ENCODE assay signal across 8 cellular contexts in genomic region chr22:45240810-45241631, GRCh38. TPM values are rescaled to one million over a fixed set of nuclear protein-coding genes. Genes with fewer than 3 reads are reported as not detected.
DNase-seq lines count a peak whose midpoint lies in the region; ATAC-seq, FAIRE-seq and TF ChIP-seq lines count a peak whose summit lies in the region.

TSS of gene KIAA0930 (minus strand) at chr22:45240894. CDS start at chr22:45240703, 191 bp downstream.

- peak within 1 kb of the TSS; percentile 64 for H3K4me3 ChIP-seq in NT2/D1 (ENCODE audit: insufficient read length, low read depth)

- H3K4me1 ChIP-seq in NT2/D1 (ENCODE audit: insufficient read depth, insufficient read length): peaks cover 18% of the 10 kb centered on the region

- peak within 1 kb of the TSS; percentile 93 for H3K4me3 Mint-ChIP-seq in endothelial cell (ENCODE audit: unreplicated experiment)
- peak within 1 kb of the TSS; percentile 83 for H3K4me3 Mint-ChIP-seq in mesothelial cell of epicardium

- H3K9ac ChIP-seq in NT2/D1 (ENCODE audit: insufficient read length, low read depth): peak within 1 kb of the TSS; percentile 74

- H3K9me3 Mint-ChIP-seq in endothelial cell (ENCODE audit: unreplicated experiment): no peaks in the 10 kb centered on the region
- H3K9me3 Mint-ChIP-seq in mesothelial cell of epicardium: no peaks in the 10 kb centered on the region

- TF ChIP-seq CTCF in D721Med (IDR thresholded peaks at IDR 0.05; ENCODE audit: insufficient read depth, missing control alignments) (no peak), endothelial cell (IDR thresholded peaks at IDR 0.05; ENCODE audit: unreplicated experiment) (no peak), mesothelial cell of epicardium (IDR thresholded peaks at IDR 0.05; ENCODE audit: unreplicated experiment) (no peak)

- ATAC-seq in HG02623 (IDR thresholded peaks at IDR 0.05; ENCODE audit: unreplicated experiment): peak; percentile 38
- no peak for ATAC-seq in HG03108 (IDR thresholded peaks at IDR 0.05; ENCODE audit: unreplicated experiment)

- H3K4me1 Mint-ChIP-seq in endothelial cell (ENCODE audit: unreplicated experiment) (peaks cover 4% of the 10 kb centered on the region), mesothelial cell of epicardium (peaks cover 19% of the 10 kb centered on the region)

- H3K36me3 Mint-ChIP-seq in endothelial cell (ENCODE audit: low read depth, unreplicated experiment): no peaks in the 10 kb centered on the region
- H3K36me3 Mint-ChIP-seq in mesothelial cell of epicardium: no peaks in the 10 kb centered on the region

- H3K36me3 ChIP-seq in NT2/D1 (ENCODE audit: insufficient read depth, insufficient read length, low read length): peaks cover 26% of the 10 kb centered on the region

- H3K27me3 ChIP-seq in NT2/D1 (ENCODE audit: insufficient read depth, insufficient read length): peaks cover 13% of the 10 kb centered on the region

- DNase-seq in D721Med (ENCODE audit: insufficient read length, low spot score): peak; percentile 58
- peak; percentile 42 for DNase-seq in NT2/D1 (ENCODE audit: low read depth, low spot score)
- peak; percentile 90 for DNase-seq in activated CD8-positive, alpha-beta memory T cell treated with anti-CD3 and anti-CD28 coated beads, Interleukin-2, amount 50 U/mL, for 48 hours
- DNase-seq in endothelial cell (ENCODE audit: low spot score): peak; percentile 78
- peak; percentile 65 to 69 for DNase-seq in mesothelial cell of epicardium (ENCODE audit: low spot score in 2 of 2, unreplicated experiment in 2 of 2)
- DNase-seq in stimulated activated CD8-positive, alpha-beta memory T cell treated with anti-CD3 and anti-CD28 coated beads, Interleukin-15, amount 100 ng/mL, for 24 hours (ENCODE audit: low read depth): peak; percentile 64

- no peak for FAIRE-seq in D721Med (lab: Jason Lieb, UNC)

- no peak within 1 kb of the TSS for H3K27ac Mint-ChIP-seq in endothelial cell (ENCODE audit: unreplicated experiment)
- H3K27ac Mint-ChIP-seq in mesothelial cell of epicardium: peak within 1 kb of the TSS; percentile 48

- H3K27me3 Mint-ChIP-seq in endothelial cell (ENCODE audit: unreplicated experiment) (peaks cover 2% of the 10 kb centered on the region), mesothelial cell of epicardium (ENCODE audit: low read depth) (no peaks in the 10 kb centered on the region)

- H3K9me3 ChIP-seq in NT2/D1 (ENCODE audit: insufficient read depth, low read length): no peaks in the 10 kb centered on the region

RNA-seq across cellular contexts. Expression of gene KIAA0930, which starts in this region (rescaled TPM):
- total RNA-seq in endothelial cell (ENCODE audit: unreplicated experiment) (18.7 TPM), mesothelial cell of epicardium (31.1 to 32.1 TPM (median 31.4 TPM) in 3 replicates)
